Comparison of ENCODE assay signal across 29 cellular contexts in the genomic region with DNA sequence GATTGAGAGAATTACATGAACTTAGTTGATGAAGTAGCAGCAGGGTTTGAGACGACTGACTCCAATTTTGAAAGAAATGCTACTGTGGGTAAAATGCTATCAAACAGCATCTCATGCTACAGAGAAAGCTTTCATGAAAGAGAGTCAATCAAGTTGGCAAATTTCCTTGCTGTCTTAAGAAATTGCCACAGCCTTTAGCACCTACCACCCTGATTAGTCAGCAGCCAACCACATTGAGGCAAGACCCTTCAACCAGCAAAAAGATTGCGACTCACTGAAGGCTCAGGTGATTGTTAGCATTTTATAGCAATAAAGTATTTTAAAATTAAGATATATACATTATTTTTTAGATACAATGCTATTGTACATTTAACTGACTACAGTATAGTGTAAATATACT.
DNase-seq lines count a peak whose midpoint lies in the region; ATAC-seq and TF ChIP-seq lines count a peak whose summit lies in the region.
"Had no signal": no experiment of that assay in that cellular context is flagged by ENCODE, and none has a peak within 500 bp of the region (broad histone marks: within the 10 kb centered on the region; RNA-seq: fewer than 3 reads in every experiment).

No MANE protein-coding gene starts in this region.

- no peak overlapping the region for H3K4me3 Mint-ChIP-seq in CD8-positive, alpha-beta T cell
- H3K4me3 Mint-ChIP-seq in nephron progenitor cell = no peak overlapping the region
- H3K4me3 Mint-ChIP-seq: activated T-cell treated with anti-CD3 and anti-CD28 coated beads, Interleukin-2, amount 50 U/mL, for 24 hours; stimulated activated naive B cell treated with anti-CD40 and anti-IgM and Interleukin-4, amounts not matched to agents 10 μg/mL and 1 μg/mL and 100 μg/mL, for 72 hours had no signal

- H3K9me3 Mint-ChIP-seq in CD8-positive, alpha-beta T cell = peaks cover 2% of the 10 kb centered on the region
- H3K9me3 Mint-ChIP-seq in nephron progenitor cell = peaks cover 15% of the 10 kb centered on the region
- H3K9me3 Mint-ChIP-seq: activated T-cell treated with anti-CD3 and anti-CD28 coated beads, Interleukin-2, amount 50 U/mL, for 24 hours; stimulated activated naive B cell treated with anti-CD40 and anti-IgM and Interleukin-4, amounts not matched to agents 10 μg/mL and 1 μg/mL and 100 μg/mL, for 72 hours had no signal

- peaks cover 18% of the 10 kb centered on the region for H3K4me1 Mint-ChIP-seq in CD8-positive, alpha-beta T cell (ENCODE audit: low read depth)
- H3K4me1 Mint-ChIP-seq in nephron progenitor cell = no peaks in the 10 kb centered on the region
- H3K4me1 Mint-ChIP-seq: stimulated activated naive B cell treated with anti-CD40 and anti-IgM and Interleukin-4, amounts not matched to agents 10 μg/mL and 1 μg/mL and 100 μg/mL, for 72 hours had no signal

- no peaks in the 10 kb centered on the region for H3K36me3 ChIP-seq in CD8-positive, alpha-beta T cell (ENCODE audit: insufficient read depth, low read length)
- H3K36me3 ChIP-seq: BLaER1, esophagus squamous epithelium, heart right ventricle, sigmoid colon, WERI-Rb-1 had no signal

- no peak overlapping the region for H3K4me3 ChIP-seq in CD8-positive, alpha-beta T cell (ENCODE audit: low read depth, low read length)
- H3K4me3 ChIP-seq: BLaER1, esophagus squamous epithelium, heart right ventricle, sigmoid colon had no signal

- peak overlapping the region; percentile 47 for H3K27ac Mint-ChIP-seq in CD8-positive, alpha-beta T cell
- no peak overlapping the region for H3K27ac Mint-ChIP-seq in nephron progenitor cell
- H3K27ac Mint-ChIP-seq: activated T-cell treated with anti-CD3 and anti-CD28 coated beads, Interleukin-2, amount 50 U/mL, for 24 hours; progenitor cell of endocrine pancreas; stimulated activated naive B cell treated with anti-CD40 and anti-IgM and Interleukin-4, amounts not matched to agents 10 μg/mL and 1 μg/mL and 100 μg/mL, for 72 hours had no signal

- H3K4me1 ChIP-seq in CD8-positive, alpha-beta T cell (ENCODE audit: insufficient read depth, low read length) = peaks cover 1% of the 10 kb centered on the region
- H3K4me1 ChIP-seq: BLaER1, esophagus squamous epithelium had no signal

- peak; percentile 68 for ATAC-seq in CD8-positive, alpha-beta T cell
- ATAC-seq: heart right ventricle; Panc1; stimulated activated naive B cell treated with anti-CD40 and anti-IgM and Interleukin-4, amounts not matched to agents 10 μg/mL and 1 μg/mL and 100 μg/mL, for 72 hours had no signal

- DNase-seq in CD8-positive, alpha-beta T cell = peak in 3 of 7 experiments; percentile 16 to 23 (median 22)
- DNase-seq in HT1080 (ENCODE audit: low read depth) (peak; percentile 35), SIG-M5 treated with dmso at 0.1 percent for 504 hours (lab: John Stamatoyannopoulos, UW; ENCODE audit: unreplicated experiment) (peak; percentile 58), glomerular visceral epithelial cell (ENCODE audit: extremely low spot score) (peak; percentile 1), GM19238 (ENCODE audit: insufficient read length, low spot score) (no peak), midbrain (lab: John Stamatoyannopoulos, UW) (no peak), nephron progenitor cell (no peak)
- DNase-seq: activated CD4-positive, alpha-beta T cell treated with anti-CD3 and anti-CD28 coated beads for 48 hours; activated effector memory CD4-positive, alpha-beta T cell treated with anti-CD3 and anti-CD28 coated beads, Interleukin-2, amount 50 U/mL, for 16 hours; activated T-cell treated with anti-CD3 and anti-CD28 coated beads, Interleukin-2, amount 50 U/mL, for 24 hours; DMS79; esophagus squamous epithelium; foreskin melanocyte; GF-D8; heart right ventricle; NCI-H1105; NCI-H187 treated with DMSO at 0.1 percent for 48 hours; NCI-H2171; nucleus accumbens; Right ventricle myocardium superior; sigmoid colon; stimulated activated CD4-positive, alpha-beta T cell treated with anti-CD3 and anti-CD28 coated beads, Interleukin-4, amount 100 ng/mL, for 24 hours; stimulated activated naive B cell treated with anti-CD40 and anti-IgM and Interleukin-4, amounts not matched to agents 10 μg/mL and 1 μg/mL and 100 μg/mL, for 72 hours; substantia nigra; trophoblast cell; WERI-Rb-1 had no signal

- no peaks in the 10 kb centered on the region for H3K36me3 Mint-ChIP-seq in CD8-positive, alpha-beta T cell
- H3K36me3 Mint-ChIP-seq in nephron progenitor cell (ENCODE audit: low read depth) = peaks cover 5% of the 10 kb centered on the region
- H3K36me3 Mint-ChIP-seq: stimulated activated naive B cell treated with anti-CD40 and anti-IgM and Interleukin-4, amounts not matched to agents 10 μg/mL and 1 μg/mL and 100 μg/mL, for 72 hours had no signal

- TF ChIP-seq CTCF in CD8-positive, alpha-beta T cell (IDR thresholded peaks at IDR 0.05) = no peak
- no peak for TF ChIP-seq CTCF in nephron progenitor cell (IDR thresholded peaks at IDR 0.05)

- H3K27ac ChIP-seq in CD8-positive, alpha-beta T cell (ENCODE audit: low read depth, low read length) = no peak overlapping the region
- H3K27ac ChIP-seq: BLaER1, esophagus squamous epithelium, heart right ventricle, sigmoid colon, WERI-Rb-1 had no signal

- intact Hi-C loops in CD8-positive, alpha-beta T cell (cut with DNase I, micrococcal nuclease) = loop anchor here in 1 of 2 experiments (5.0 kb wide), 1 partner anchor 34 kb away; no protein-coding TSS in a partner anchor

- H3K9me3 ChIP-seq in CD8-positive, alpha-beta T cell (ENCODE audit: low read length) = no peaks in the 10 kb centered on the region
- H3K9me3 ChIP-seq: sigmoid colon had no signal

- CTCF ChIA-PET in CD8-positive, alpha-beta T cell (lab: Charles Lee) = no interaction called here

- no peaks in the 10 kb centered on the region for H3K27me3 ChIP-seq in CD8-positive, alpha-beta T cell (ENCODE audit: insufficient read depth, low read length)
- H3K27me3 ChIP-seq: BLaER1, esophagus squamous epithelium, heart right ventricle, sigmoid colon had no signal

- H3K27me3 Mint-ChIP-seq in CD8-positive, alpha-beta T cell (ENCODE audit: low read depth) = no peaks in the 10 kb centered on the region
- no peaks in the 10 kb centered on the region for H3K27me3 Mint-ChIP-seq in nephron progenitor cell (ENCODE audit: low read depth, poor library complexity)
- H3K27me3 Mint-ChIP-seq: activated T-cell treated with anti-CD3 and anti-CD28 coated beads, Interleukin-2, amount 50 U/mL, for 24 hours; progenitor cell of endocrine pancreas had no signal

- POLR2A ChIA-PET in CD8-positive, alpha-beta T cell (lab: Charles Lee) = no interaction called here

Comparison
In these comparisons a context has a peak if more than half of its experiments do, and no peak if none do; other contexts are left out.
1. DNase-seq: peak in HT1080 (single experiment), SIG-M5 treated with dmso at 0.1 percent for 504 hours (single experiment) and glomerular visceral epithelial cell (single experiment); none in GM19238 (single experiment), midbrain (single experiment) and nephron progenitor cell (single experiment).